ENCODE assay signal across 25 cellular contexts in genomic region chr17:47077576-47077975, GRCh38.
A peak's percentile ranks its signal among the peaks of the same experiment; 100 is the strongest.
DNase-seq lines count a peak whose midpoint lies in the region; ATAC-seq, FAIRE-seq and TF ChIP-seq lines count a peak whose summit lies in the region.
"Had no signal": no experiment of that assay in that cellular context is flagged by ENCODE, and none has a peak within 500 bp of the region (broad histone marks: within the 10 kb centered on the region; RNA-seq: fewer than 3 reads in every experiment).

No MANE protein-coding gene starts in this region.

- BruUV-seq in PC-3 (replicated peaks; lab: Mats Ljungman, UMichigan) (no TSS peak), endothelial cell of umbilical vein (replicated peaks; lab: Mats Ljungman, UMichigan) (no TSS peak)

- in situ Hi-C loops in GM23248 (cut with MboI) = no loop called here

- H4K20me1 ChIP-seq in GM23248 (ENCODE audit: insufficient read depth) (no peaks in the 10 kb centered on the region), PC-3 (ENCODE audit: low read length) (no peaks in the 10 kb centered on the region), endothelial cell of umbilical vein (replicated peaks; ENCODE audit: control insufficient read depth, extremely low read depth, insufficient read depth, low read length) (no peaks in the 10 kb centered on the region)

- TF ChIP-seq CTCF in PC-3 (conservative IDR thresholded peaks at IDR 0.05; ENCODE audit: low read depth, low read length) (no peak), endothelial cell of umbilical vein (IDR thresholded peaks at IDR 0.05; ENCODE audit: extremely low read depth in 1 of 2, insufficient read depth in 1 of 2, low read depth in 1 of 2, low read length in 2 of 2) (no peak)

- intact Hi-C loops in PC-3 (cut with micrococcal nuclease) (no loop called here), endothelial cell of umbilical vein (cut with micrococcal nuclease) (no loop called here)

- peak; percentile 51 for DNase-seq in GM23248
- peak; percentile 82 for DNase-seq in PC-3
- DNase-seq in endothelial cell of umbilical vein (ENCODE audit: low read depth, low spot score) = no peak
- DNase-seq in iris pigment epithelial cell (ENCODE audit: low read depth) = peak; percentile 81
- no peak for DNase-seq in DMS79 treated with DMSO at 0.1 percent for 48 hours (lab: John Stamatoyannopoulos, UW)
- DNase-seq in HUDEP-2 (lab: John Stamatoyannopoulos, UW; ENCODE audit: unreplicated experiment in 76 of 76) = no peak
- no peak for DNase-seq in dedifferentiated amniotic fluid mesenchymal stem cell (ENCODE audit: extremely low spot score)
- DNase-seq: activated CD4-positive, alpha-beta T cell treated with anti-CD3 and anti-CD28 coated beads, Interleukin-2, amount 10 ng/mL, durations not matched to agents 24 days and 14 days; colonic mucosa; gastrocnemius medialis; Karpas-422; kidney glomerular epithelial cell; NCI-H1105 treated with DMSO at 0.1 percent for 48 hours; NCI-H2081; NCI-H446 treated with DMSO at 0.1 percent for 48 hours; OCI-M1; retina; SIG-M5; spleen; stimulated activated CD4-positive, alpha-beta T cell treated with anti-CD3 and anti-CD28 coated beads, Interleukin-4, amount 100 ng/mL, for 24 hours; thyroid gland had no signal

- ATAC-seq in PC-3 (peak; percentile 100), GM19467 (IDR thresholded peaks at IDR 0.05; ENCODE audit: unreplicated experiment) (no peak)
- ATAC-seq: activated T-helper 17 cell treated with anti-CD3 and anti-CD28 coated beads, Interleukin-2, amount 50 U/mL, for 72 hours; gastrocnemius medialis had no signal

- no peak overlapping the region for H2AFZ ChIP-seq in GM23248
- H2AFZ ChIP-seq in PC-3 (ENCODE audit: low read length) = 0 out of 2 replicates have a peak overlapping the region, but pooled peaks have one; percentile 49
- no peak overlapping the region for H2AFZ ChIP-seq in endothelial cell of umbilical vein (ENCODE audit: low read depth, low read length)

- H3K9ac ChIP-seq in GM23248 (no peak overlapping the region), PC-3 (ENCODE audit: low read length) (no peak overlapping the region), endothelial cell of umbilical vein (replicated peaks; ENCODE audit: extremely low read depth, insufficient read depth, low read length) (no peak overlapping the region)

- TF ChIP-seq POLR2A in endothelial cell of umbilical vein (IDR thresholded peaks at IDR 0.05; ENCODE audit: low read depth, low read length) = no peak

- H3K27ac ChIP-seq in GM23248 (no peak overlapping the region), PC-3 (ENCODE audit: low read length) (0 out of 2 replicates have a peak overlapping the region, but pooled peaks have one; percentile 26), endothelial cell of umbilical vein (ENCODE audit: insufficient read depth, low read depth, low read length) (no peak overlapping the region)
- H3K27ac ChIP-seq: C4-2B, colonic mucosa, gastrocnemius medialis, spleen, thyroid gland had no signal

- no peaks in the 10 kb centered on the region for H3K4me1 ChIP-seq in GM23248 (ENCODE audit: insufficient read depth)
- H3K4me1 ChIP-seq in PC-3 (ENCODE audit: insufficient read depth, low read length) = peaks cover 13% of the 10 kb centered on the region
- H3K4me1 ChIP-seq in endothelial cell of umbilical vein (ENCODE audit: control insufficient read depth, extremely low read depth, insufficient read depth, low read length) = no peaks in the 10 kb centered on the region
- H3K4me1 ChIP-seq: colonic mucosa, thyroid gland had no signal

- H3K79me2 ChIP-seq in GM23248 (ENCODE audit: insufficient read depth) (peaks cover 2% of the 10 kb centered on the region; the same call in 1 of the 2 replicates), PC-3 (ENCODE audit: low read length) (0 out of 2 replicates have a peak, but pooled peaks cover 5% of the 10 kb centered on the region), endothelial cell of umbilical vein (ENCODE audit: control insufficient read depth, insufficient read depth, low read length) (peaks cover 3% of the 10 kb centered on the region)

- H3F3A ChIP-seq in GM23248 (ENCODE audit: insufficient read depth) = no peaks in the 10 kb centered on the region
- no peaks in the 10 kb centered on the region for H3F3A ChIP-seq in PC-3 (ENCODE audit: low read length, unreplicated experiment)

- dilution Hi-C loops in endothelial cell of umbilical vein (cut with MboI; ENCODE audit: extremely low pct_ligation_motif_present, low sequenced_read_pairs) = no loop called here

- H3K9me2 ChIP-seq in GM23248 (ENCODE audit: insufficient read depth) (no peaks in the 10 kb centered on the region), PC-3 (replicated peaks; ENCODE audit: low read length) (no peaks in the 10 kb centered on the region)

- H3K9me3 ChIP-seq in GM23248 (ENCODE audit: low read depth) (no peaks in the 10 kb centered on the region), PC-3 (ENCODE audit: low read length) (no peaks in the 10 kb centered on the region), endothelial cell of umbilical vein (replicated peaks; ENCODE audit: control insufficient read depth, insufficient read depth, low read length) (no peaks in the 10 kb centered on the region)
- H3K9me3 ChIP-seq: colonic mucosa, gastrocnemius medialis, spleen, thyroid gland had no signal

- H3K36me3 ChIP-seq in GM23248 (ENCODE audit: low read depth) (no peaks in the 10 kb centered on the region), PC-3 (ENCODE audit: low read depth, low read length) (no peaks in the 10 kb centered on the region), endothelial cell of umbilical vein (ENCODE audit: control insufficient read depth in 2 of 2, extremely low read depth in 1 of 2, insufficient read depth in 2 of 2, low read length in 2 of 2) (no peaks in the 10 kb centered on the region)
- H3K36me3 ChIP-seq: colonic mucosa, gastrocnemius medialis, thyroid gland had no signal

- no peaks in the 10 kb centered on the region for H3K9me1 ChIP-seq in endothelial cell of umbilical vein (replicated peaks; ENCODE audit: control insufficient read depth, extremely low read depth, insufficient read depth, low read length)

- CTCF ChIA-PET in PC-3 (lab: Charles Lee) (no interaction called here), endothelial cell of umbilical vein (lab: Charles Lee) (no interaction called here)

- H3K4me2 ChIP-seq in GM23248 (ENCODE audit: unreplicated experiment) = no peak overlapping the region
- H3K4me2 ChIP-seq in PC-3 (ENCODE audit: low read length) = peak overlapping the region; percentile 72
- H3K4me2 ChIP-seq in endothelial cell of umbilical vein (ENCODE audit: insufficient read depth, low read length) = no peak overlapping the region

- H3K4me3 ChIP-seq in GM23248 (no peak overlapping the region), PC-3 (ENCODE audit: low read length) (0 out of 2 replicates have a peak overlapping the region, but pooled peaks have one; percentile 34), endothelial cell of umbilical vein (replicated peaks in 1 of 3; ENCODE audit: insufficient read depth in 1 of 3, low read depth in 1 of 3, low read length in 3 of 3) (no peak overlapping the region)
- H3K4me3 ChIP-seq: colonic mucosa, gastrocnemius medialis, spleen, thyroid gland had no signal

- no peaks in the 10 kb centered on the region for H3K27me3 ChIP-seq in GM23248 (replicated peaks; ENCODE audit: insufficient read depth)
- no peaks in the 10 kb centered on the region for H3K27me3 ChIP-seq in PC-3 (ENCODE audit: low read length)
- H3K27me3 ChIP-seq in endothelial cell of umbilical vein (ENCODE audit: control insufficient read depth in 2 of 2, insufficient read depth in 2 of 2, low read length in 2 of 2) = no peaks in the 10 kb centered on the region
- H3K27me3 ChIP-seq: colonic mucosa, gastrocnemius medialis, spleen, thyroid gland had no signal

- POLR2A ChIA-PET in PC-3 (lab: Charles Lee; ENCODE audit: unreplicated experiment) = interaction anchor here (0.5 to 0.6 kb wide), 2 partner anchors 10 to 19 kb away, joined by 4 to 7 read pairs; no protein-coding TSS in a partner anchor
- POLR2A ChIA-PET in endothelial cell of umbilical vein (lab: Charles Lee) = no interaction called here

- FAIRE-seq in endothelial cell of umbilical vein (lab: Jason Lieb, UNC) = no peak
- FAIRE-seq: GM18507 had no signal

- WGBS in GM23248 (ENCODE audit: low coverage in 1 of 2, low lambda C conversion rate in 2 of 2, missing lambda C conversion rate in 2 of 2), 2 experiments = 61 to 62% methylated on average over 2 of the region's 2 CpGs

TF ChIP-seq in endothelial cell of umbilical vein, 7 proteins besides CTCF, POLR2A, EP300 and RAD21:
- TF ChIP-seq MAX (IDR thresholded peaks at IDR 0.05; ENCODE audit: insufficient read depth, insufficient read length) (no peak), FOS (IDR thresholded peaks at IDR 0.05; ENCODE audit: borderline replicate concordance, insufficient read depth, low read length) (peak; percentile 48)
TF ChIP-seq in endothelial cell of umbilical vein: peak in this region for 1.

Comparison
In these comparisons a context has a peak if more than half of its experiments do, and no peak if none do; other contexts are left out.
1. DNase-seq: peak in GM23248 (single experiment), PC-3 (single experiment) and iris pigment epithelial cell (single experiment); none in endothelial cell of umbilical vein (single experiment), DMS79 treated with DMSO at 0.1 percent for 48 hours (single experiment), HUDEP-2 (0 of 76) and dedifferentiated amniotic fluid mesenchymal stem cell (single experiment).